Comparison of ENCODE assay signal across 14 cellular contexts in the genomic region with DNA sequence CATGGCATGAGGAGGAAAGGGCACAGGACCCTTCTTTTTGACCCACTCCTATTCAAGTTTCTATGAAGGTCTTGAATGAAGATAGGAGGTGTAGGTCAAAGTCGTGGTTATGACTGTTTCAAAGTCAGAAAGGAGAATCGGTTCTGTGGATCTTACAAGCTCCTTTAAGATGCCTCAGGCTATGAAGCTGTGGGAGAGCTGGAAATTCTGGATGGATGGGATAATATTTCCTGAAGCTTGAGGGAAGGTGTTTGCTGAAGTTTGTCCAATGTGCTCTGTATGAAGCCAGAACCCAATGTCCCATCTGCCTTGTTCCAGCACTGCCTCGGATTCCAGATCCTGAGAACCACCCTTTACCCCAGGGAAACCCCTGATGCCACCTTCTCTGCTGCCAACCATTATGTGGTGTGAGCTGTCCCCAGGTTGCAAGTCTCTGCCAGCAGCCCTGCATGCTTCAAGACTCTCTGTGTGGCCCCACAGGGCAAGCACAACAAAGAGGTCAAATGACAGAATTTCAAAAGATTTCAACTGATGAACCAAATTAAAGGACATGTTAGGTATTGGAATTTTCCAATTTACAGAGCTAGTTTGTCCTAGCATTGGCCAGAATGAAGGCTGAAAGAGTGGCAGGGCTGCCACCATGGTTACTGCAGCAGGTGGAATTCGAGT.
A peak's percentile ranks its signal among the peaks of the same experiment; 100 is the strongest.
DNase-seq lines count a peak whose midpoint lies in the region; TF ChIP-seq lines count a peak whose summit lies in the region.
"Had no signal": no experiment of that assay in that cellular context is flagged by ENCODE, and none has a peak within 500 bp of the region (broad histone marks: within the 10 kb centered on the region; RNA-seq: fewer than 3 reads in every experiment).

No MANE protein-coding gene starts in this region.

- dilution Hi-C loops in mammary epithelial cell (cut with HindIII; ENCODE audit: low sequenced_read_pairs): no loop called here

- TF ChIP-seq POLR2A in breast epithelium (IDR thresholded peaks at IDR 0.05) (no peak), suprapubic skin (IDR thresholded peaks at IDR 0.05) (no peak)

- H3K79me2 ChIP-seq in mammary epithelial cell (ENCODE audit: insufficient read depth, low read length): no peaks in the 10 kb centered on the region

- WGBS in mammary epithelial cell (ENCODE audit: low coverage, missing lambda C conversion rate): 4% methylated on average over 4 of the region's 4 CpGs
- 47% methylated on average over 4 of the region's 4 CpGs for WGBS in suprapubic skin

- no peaks in the 10 kb centered on the region for H3K27me3 ChIP-seq in breast epithelium
- H3K27me3 ChIP-seq in mammary epithelial cell (ENCODE audit: insufficient read depth, low read length): peaks cover 1% of the 10 kb centered on the region
- H3K27me3 ChIP-seq in suprapubic skin: no peaks in the 10 kb centered on the region
- H3K27me3 ChIP-seq in BE2C: peaks cover 30% of the 10 kb centered on the region

- H3K9ac ChIP-seq in mammary epithelial cell (ENCODE audit: insufficient read depth, low read length): no peak overlapping the region

- no peaks in the 10 kb centered on the region for H4K20me1 ChIP-seq in mammary epithelial cell (ENCODE audit: insufficient read depth, low read length)

- in situ Hi-C loops in mammary epithelial cell (cut with MboI; ENCODE audit: low sequenced_read_pairs in 2 of 2): loop anchor here in 1 of 2 donors (25.0 kb wide), 1 partner anchor 1267 kb away; no protein-coding TSS in a partner anchor

- BruUV-seq in mammary epithelial cell (replicated peaks; lab: Mats Ljungman, UMichigan): no TSS peak

- CTCF ChIA-PET in mammary epithelial cell (lab: Charles Lee; ENCODE audit: low non-redundant PET): no interaction called here

- H3K9me3 ChIP-seq in breast epithelium (no peaks in the 10 kb centered on the region), mammary epithelial cell (replicated peaks; ENCODE audit: insufficient read depth, low read length) (no peaks in the 10 kb centered on the region), suprapubic skin (peaks cover 5% of the 10 kb centered on the region), BE2C (no peaks in the 10 kb centered on the region; the same call in 1 of the 2 replicates)
- H3K9me3 ChIP-seq: Caco-2 had no signal

- intact Hi-C loops in breast epithelium (cut with DNase I; ENCODE audit: low total_unique reads) (no loop called here), mammary epithelial cell (cut with micrococcal nuclease) (no loop called here)

- TF ChIP-seq EP300 in suprapubic skin (IDR thresholded peaks at IDR 0.05): no peak

- H3K4me1 ChIP-seq in breast epithelium: no peaks in the 10 kb centered on the region
- no peaks in the 10 kb centered on the region for H3K4me1 ChIP-seq in mammary epithelial cell (ENCODE audit: insufficient read depth, low read length)
- H3K4me1 ChIP-seq in suprapubic skin: no peaks in the 10 kb centered on the region
- no peaks in the 10 kb centered on the region for H3K4me1 ChIP-seq in BE2C
- H3K4me1 ChIP-seq: Caco-2 had no signal

- H3K4me3 ChIP-seq in breast epithelium (no peak overlapping the region), mammary epithelial cell (replicated peaks in 1 of 3; ENCODE audit: insufficient read depth in 1 of 3, low read depth in 2 of 3, low read length in 3 of 3) (no peak overlapping the region), LNCaP clone FGC (ENCODE audit: low read depth, low read length) (no peak overlapping the region), epithelial cell of esophagus (ENCODE audit: low read length) (no peak overlapping the region), suprapubic skin (no peak overlapping the region), BE2C (ENCODE audit: low read depth, low read length) (no peak overlapping the region)
- H3K4me3 ChIP-seq: GM23338 had no signal

- H3K27ac ChIP-seq in breast epithelium (peak overlapping the region; percentile 9 to 27), mammary epithelial cell (ENCODE audit: insufficient read depth, low read depth, low read length) (no peak overlapping the region), suprapubic skin (peak overlapping the region; percentile 52)

- TF ChIP-seq CTCF in breast epithelium (IDR thresholded peaks at IDR 0.05) (no peak), mammary epithelial cell (conservative IDR thresholded peaks at IDR 0.05 in 1 of 2, IDR thresholded peaks at IDR 0.05 in 1 of 2; ENCODE audit: extremely low read depth in 1 of 2, insufficient read depth in 1 of 2, low read depth in 1 of 2, low read length in 2 of 2) (no peak), LNCaP clone FGC (IDR thresholded peaks at IDR 0.05; ENCODE audit: control insufficient read depth, extremely low read depth, insufficient read depth) (no peak), epithelial cell of esophagus (IDR thresholded peaks at IDR 0.05; ENCODE audit: insufficient read depth, low read depth, low read length, missing control alignments) (no peak), suprapubic skin (IDR thresholded peaks at IDR 0.05) (no peak), BE2C (IDR thresholded peaks at IDR 0.05; ENCODE audit: low read depth, low read length) (no peak)

- H3K4me2 ChIP-seq in mammary epithelial cell (ENCODE audit: insufficient read depth, low read depth, low read length): no peak overlapping the region
- H3K4me2 ChIP-seq: GM23338 had no signal

- H3K36me3 ChIP-seq in breast epithelium: no peaks in the 10 kb centered on the region
- H3K36me3 ChIP-seq in mammary epithelial cell (ENCODE audit: insufficient read depth, low read length): no peaks in the 10 kb centered on the region
- no peaks in the 10 kb centered on the region for H3K36me3 ChIP-seq in suprapubic skin
- H3K36me3 ChIP-seq in BE2C: no peaks in the 10 kb centered on the region

- DNase-seq in breast epithelium (ENCODE audit: low spot score in 2 of 2) (peak in 1 of 2 donors; percentile 57), mammary epithelial cell (no peak), LNCaP clone FGC (ENCODE audit: low read depth) (peak; percentile 67), epithelial cell of esophagus (ENCODE audit: low read depth) (peak; percentile 33), suprapubic skin (ENCODE audit: low spot score in 2 of 2) (no peak), BE2C (no peak), cortex of kidney (lab: John Stamatoyannopoulos, UW) (no peak)
- DNase-seq: C1 segment of cervical spinal cord; Caco-2; CD4-positive, alpha-beta T cell; GDM1; HCEC 1CT; IMR-90 had no signal

- no peak overlapping the region for H2AFZ ChIP-seq in mammary epithelial cell (ENCODE audit: low read depth, low read length)
- H2AFZ ChIP-seq: GM23338 had no signal

Comparison
In these comparisons a context has a peak if more than half of its experiments do, and no peak if none do; other contexts are left out.
1. DNase-seq: peak in LNCaP clone FGC (single experiment) and epithelial cell of esophagus (single experiment); none in mammary epithelial cell (single experiment), suprapubic skin (0 of 2), BE2C (single experiment) and cortex of kidney (single experiment).